In genomic region chr9:127095416-127095815, GRCh38 we compare ENCODE assay signal across 14 cellular contexts. TPM values are rescaled to one million over a fixed set of nuclear protein-coding genes. Genes with fewer than 3 reads are reported as not detected.
A peak's percentile ranks its signal among the peaks of the same experiment; 100 is the strongest.
DNase-seq lines count a peak whose midpoint lies in the region; ATAC-seq and TF ChIP-seq lines count a peak whose summit lies in the region.
"Had no signal": no experiment of that assay in that cellular context is flagged by ENCODE, and none has a peak within 500 bp of the region (broad histone marks: within the 10 kb centered on the region; RNA-seq: fewer than 3 reads in every experiment).

No MANE protein-coding gene starts in this region.

- peaks cover 6 to 11% of the 10 kb centered on the region in 2 donors for H3K4me1 Mint-ChIP-seq in natural killer cell treated with Interleukin-12 subunit alpha and Interleukin-12 subunit beta and Interleukin-15 and Interleukin-18, amount 100 ng/mL, for 72 hours (ENCODE audit: low read depth in 2 of 2)
- H3K4me1 Mint-ChIP-seq: IgD-negative memory B cell had no signal

- H3K27ac Mint-ChIP-seq in natural killer cell treated with Interleukin-12 subunit alpha and Interleukin-12 subunit beta and Interleukin-15 and Interleukin-18, amount 100 ng/mL, for 72 hours, result no peak overlapping the region
- H3K27ac Mint-ChIP-seq: IgD-negative memory B cell had no signal

- H3K9me3 ChIP-seq in upper lobe of right lung (no peaks in the 10 kb centered on the region), esophagus squamous epithelium (no peaks in the 10 kb centered on the region)

- TF ChIP-seq CTCF in upper lobe of right lung (IDR thresholded peaks at IDR 0.05) (no peak), esophagus squamous epithelium (IDR thresholded peaks at IDR 0.05) (no peak)

- intact Hi-C loops in posterior vena cava (cut with DNase I), result no loop called here
- intact Hi-C loops in upper lobe of right lung (cut with DNase I), result no loop called here
- intact Hi-C loops in esophagus squamous epithelium (cut with DNase I), result no loop called here

- H3K36me3 Mint-ChIP-seq in natural killer cell treated with Interleukin-12 subunit alpha and Interleukin-12 subunit beta and Interleukin-15 and Interleukin-18, amount 100 ng/mL, for 72 hours, result no peaks in the 10 kb centered on the region
- H3K36me3 Mint-ChIP-seq: CD4-positive, CD25-positive, alpha-beta regulatory T cell had no signal

- H3K4me3 Mint-ChIP-seq in natural killer cell treated with Interleukin-12 subunit alpha and Interleukin-12 subunit beta and Interleukin-15 and Interleukin-18, amount 100 ng/mL, for 72 hours, result no peak overlapping the region
- H3K4me3 Mint-ChIP-seq: CD4-positive, CD25-positive, alpha-beta regulatory T cell had no signal

- WGBS in esophagus squamous epithelium, 2 donors, result 77 to 87% methylated on average over 5 of the region's 5 CpGs

- H3K27me3 ChIP-seq in upper lobe of right lung (no peaks in the 10 kb centered on the region), esophagus squamous epithelium (no peaks in the 10 kb centered on the region)

- H3K36me3 ChIP-seq in upper lobe of right lung, result no peaks in the 10 kb centered on the region
- peaks cover 0 to 38% (median 0%) of the 10 kb centered on the region in 3 donors for H3K36me3 ChIP-seq in esophagus squamous epithelium

- TF ChIP-seq POLR2A in esophagus squamous epithelium (IDR thresholded peaks at IDR 0.05), result no peak

- no peak overlapping the region for H3K27ac ChIP-seq in upper lobe of right lung
- peak overlapping the region in 1 of 4 donors; percentile 30 for H3K27ac ChIP-seq in esophagus squamous epithelium

- H3K27me3 Mint-ChIP-seq in natural killer cell treated with Interleukin-12 subunit alpha and Interleukin-12 subunit beta and Interleukin-15 and Interleukin-18, amount 100 ng/mL, for 72 hours, result peaks cover 0 to 4% of the 10 kb centered on the region in 2 donors
- H3K27me3 Mint-ChIP-seq: CD4-positive, CD25-positive, alpha-beta regulatory T cell; IgD-negative memory B cell had no signal

- no peaks in the 10 kb centered on the region for H3K9me3 Mint-ChIP-seq in natural killer cell treated with Interleukin-12 subunit alpha and Interleukin-12 subunit beta and Interleukin-15 and Interleukin-18, amount 100 ng/mL, for 72 hours
- H3K9me3 Mint-ChIP-seq: CD4-positive, CD25-positive, alpha-beta regulatory T cell; IgD-negative memory B cell had no signal

- peak; percentile 12 for DNase-seq in RPMI8226
- peak; percentile 10 for DNase-seq in posterior vena cava (ENCODE audit: low spot score)
- DNase-seq in upper lobe of right lung, result peak; percentile 43
- no peak for DNase-seq in natural killer cell treated with Interleukin-12 subunit alpha and Interleukin-12 subunit beta and Interleukin-15 and Interleukin-18, amount 100 ng/mL, for 72 hours (ENCODE audit: low spot score)
- no peak for DNase-seq in SKM-1 treated with dmso at 0.1 percent for 144 hours (lab: John Stamatoyannopoulos, UW; ENCODE audit: unreplicated experiment)
- DNase-seq in esophagus squamous epithelium (lab: John Stamatoyannopoulos, UW), result no peak
- DNase-seq: CD4-positive, CD25-positive, alpha-beta regulatory T cell; DMS53; NCI-H226; NCI-H69; NK-92 treated with Interleukin-12 subunit alpha and Interleukin-12 subunit beta, amount 100 ng/mL, for 24 hours had no signal

- no peaks in the 10 kb centered on the region for H3K4me1 ChIP-seq in upper lobe of right lung
- peaks cover 0 to 17% (median 4%) of the 10 kb centered on the region in 3 donors for H3K4me1 ChIP-seq in esophagus squamous epithelium

- H3K4me3 ChIP-seq in upper lobe of right lung, result no peak overlapping the region
- H3K4me3 ChIP-seq in esophagus squamous epithelium, result no peak overlapping the region

- peak; percentile 86 for ATAC-seq in esophagus mucosa
- ATAC-seq in upper lobe of right lung, result no peak
- ATAC-seq in natural killer cell treated with Interleukin-12 subunit alpha and Interleukin-12 subunit beta and Interleukin-15 and Interleukin-18, amount 100 ng/mL, for 72 hours, result no peak
- ATAC-seq: HCT116 had no signal

RNA-seq across cellular contexts. Expression of gene ANGPTL2, which starts 27.0 kb away (rescaled TPM):
- 2.1 TPM for total RNA-seq in esophagus mucosa
- total RNA-seq in posterior vena cava, result 10 to 100 TPM; 45.7 to 55.9 TPM
- 19.4 TPM for total RNA-seq in upper lobe of right lung
- not detected for total RNA-seq in natural killer cell treated with Interleukin-12 subunit alpha and Interleukin-12 subunit beta and Interleukin-15 and Interleukin-18, amount 100 ng/mL, for 72 hours
- total RNA-seq in esophagus squamous epithelium, result 10 to 100 TPM in 1 of 4 donors, 1 to 10 TPM in 3; 2.4 to 24.6 (median 7.6) TPM
- total RNA-seq: CD4-positive, CD25-positive, alpha-beta regulatory T cell had no signal

Comparison
In these comparisons a context has a peak if more than half of its experiments do, and no peak if none do; other contexts are left out.
1. DNase-seq: peak in RPMI8226 (single experiment), posterior vena cava (single experiment) and upper lobe of right lung (single experiment); none in natural killer cell treated with Interleukin-12 subunit alpha and Interleukin-12 subunit beta and Interleukin-15 and Interleukin-18, amount 100 ng/mL, for 72 hours (single experiment), SKM-1 treated with dmso at 0.1 percent for 144 hours (single experiment) and esophagus squamous epithelium (single experiment).